ENCODE assay signal across 8 cellular contexts in genomic region chr9:69122086-69122390, GRCh38. TPM values are rescaled to one million over a fixed set of nuclear protein-coding genes. Genes with fewer than 3 reads are reported as not detected.
A peak's percentile ranks its signal among the peaks of the same experiment; 100 is the strongest.
DNase-seq lines count a peak whose midpoint lies in the region; ATAC-seq, FAIRE-seq and TF ChIP-seq lines count a peak whose summit lies in the region.

No MANE protein-coding gene starts in this region.

- H3K79me2 ChIP-seq in PC-3 (ENCODE audit: low read length): peaks cover 16% of the 10 kb centered on the region

- BruUV-seq in PC-3 (replicated peaks; lab: Mats Ljungman, UMichigan): TSS peak; percentile 79

- H3K27me3 ChIP-seq in BJ (ENCODE audit: control insufficient read depth, insufficient read depth, low read length) (no peaks in the 10 kb centered on the region), PC-3 (ENCODE audit: low read length) (no peaks in the 10 kb centered on the region), neuron (ENCODE audit: insufficient read depth, low read length) (no peaks in the 10 kb centered on the region)

- no peak overlapping the region for H3K27ac Mint-ChIP-seq in activated naive CD4-positive, alpha-beta T cell treated with anti-CD3 and anti-CD28 coated beads, Interleukin-2, amount 50 U/mL, for 24 hours

- peak overlapping the region; percentile 93 for H3K4me3 Mint-ChIP-seq in activated naive CD4-positive, alpha-beta T cell treated with anti-CD3 and anti-CD28 coated beads, Interleukin-2, amount 50 U/mL, for 24 hours

- no peaks in the 10 kb centered on the region for H3K27me3 Mint-ChIP-seq in activated naive CD4-positive, alpha-beta T cell treated with anti-CD3 and anti-CD28 coated beads, Interleukin-2, amount 50 U/mL, for 24 hours

- ATAC-seq in HG03378 (IDR thresholded peaks at IDR 0.05; ENCODE audit: unreplicated experiment) (peak; percentile 62), PC-3 (peak; percentile 38)

- H3K9me2 ChIP-seq in PC-3 (replicated peaks; ENCODE audit: low read length): no peaks in the 10 kb centered on the region

- H3K4me3 ChIP-seq in BJ (ENCODE audit: low read depth, low read length): peak overlapping the region; percentile 48
- peak overlapping the region; percentile 79 for H3K4me3 ChIP-seq in PC-3 (ENCODE audit: low read length)
- H3K4me3 ChIP-seq in neuron (ENCODE audit: low read length): peak overlapping the region; percentile 65

- H4K20me1 ChIP-seq in PC-3 (ENCODE audit: low read length): no peaks in the 10 kb centered on the region

- H3K9me3 ChIP-seq in PC-3 (ENCODE audit: low read length) (no peaks in the 10 kb centered on the region), neuron (ENCODE audit: low read length) (no peaks in the 10 kb centered on the region)

- no peaks in the 10 kb centered on the region for H3K36me3 Mint-ChIP-seq in activated naive CD4-positive, alpha-beta T cell treated with anti-CD3 and anti-CD28 coated beads, Interleukin-2, amount 50 U/mL, for 24 hours

- H2AFZ ChIP-seq in PC-3 (ENCODE audit: low read length): peak overlapping the region; percentile 31; the same call in 1 of the 2 replicates
- peak overlapping the region; percentile 94 for H2AFZ ChIP-seq in neuron (ENCODE audit: low read depth, low read length)

- peaks cover 14% of the 10 kb centered on the region for H3K4me1 ChIP-seq in PC-3 (ENCODE audit: insufficient read depth, low read length)
- H3K4me1 ChIP-seq in neuron (ENCODE audit: insufficient read depth, low read length): peaks cover 14% of the 10 kb centered on the region

- H3K9me3 Mint-ChIP-seq in activated naive CD4-positive, alpha-beta T cell treated with anti-CD3 and anti-CD28 coated beads, Interleukin-2, amount 50 U/mL, for 24 hours: no peaks in the 10 kb centered on the region

- peak overlapping the region; percentile 91 for H3K9ac ChIP-seq in PC-3 (ENCODE audit: low read length)

- peak overlapping the region; percentile 99 for H3K27ac ChIP-seq in PC-3 (ENCODE audit: low read length)

- POLR2A ChIA-PET in BJ (lab: Charles Lee): no interaction called here
- POLR2A ChIA-PET in PC-3 (lab: Charles Lee; ENCODE audit: unreplicated experiment): interaction anchor here (0.5 to 1.3 kb wide), 4 partner anchors 10 to 62 kb away, joined by 3 to 7 read pairs (median 4); no protein-coding TSS in a partner anchor

- H3K36me3 ChIP-seq in BJ (ENCODE audit: control insufficient read depth, insufficient read depth, low read length) (no peaks in the 10 kb centered on the region), PC-3 (ENCODE audit: low read depth, low read length) (no peaks in the 10 kb centered on the region), neuron (ENCODE audit: insufficient read depth, low read length) (no peaks in the 10 kb centered on the region)

- CTCF ChIA-PET in BJ (lab: Yijun Ruan, JAX): interaction anchor here (1.0 to 1.2 kb wide), 2 partner anchors 49 to 71 kb away, joined by 3 read pairs; no protein-coding TSS in a partner anchor
- CTCF ChIA-PET in PC-3 (lab: Charles Lee): interaction anchor here (0.5 to 1.6 kb wide), 3 partner anchors 14 to 71 kb away, joined by 3 to 12 read pairs (median 3); no protein-coding TSS in a partner anchor

- no peak for DNase-seq in BJ (ENCODE audit: low read depth)
- DNase-seq in GM19239 (ENCODE audit: insufficient read length, low spot score): peak; percentile 63
- peak; percentile 48 for DNase-seq in PC-3
- DNase-seq in glomerular visceral epithelial cell (ENCODE audit: extremely low spot score): peak; percentile 77
- DNase-seq in urothelium cell line (ENCODE audit: low spot score): peak; percentile 58

- intact Hi-C loops in PC-3 (cut with micrococcal nuclease): loop anchor here (5.0 kb wide), 3 partner anchors 55 to 70 kb away; no protein-coding TSS in a partner anchor

- peaks cover 7% of the 10 kb centered on the region for H3K4me1 Mint-ChIP-seq in activated naive CD4-positive, alpha-beta T cell treated with anti-CD3 and anti-CD28 coated beads, Interleukin-2, amount 50 U/mL, for 24 hours

- FAIRE-seq in GM19239 (lab: Jason Lieb, UNC): peak; percentile 8
- FAIRE-seq in urothelium cell line (lab: Jason Lieb, UNC): no peak

- no peaks in the 10 kb centered on the region for H3F3A ChIP-seq in PC-3 (ENCODE audit: low read length, unreplicated experiment)

- H3K4me2 ChIP-seq in PC-3 (ENCODE audit: low read length): peak overlapping the region; percentile 85

- TF ChIP-seq CTCF in BJ (IDR thresholded peaks at IDR 0.05; ENCODE audit: insufficient read depth, low read depth, low read length) (no peak), PC-3 (conservative IDR thresholded peaks at IDR 0.05; ENCODE audit: low read depth, low read length) (no peak)

RNA-seq across cellular contexts. Expression of gene TJP2, which starts 52.0 kb away (rescaled TPM):
- 5.5 and 5.6 TPM in 2 replicates for polyA plus RNA-seq in BJ (2011; rRNA removed)
- 5.9 and 6.0 TPM in 2 replicates for polyA minus RNA-seq in BJ (2011; rRNA and poly(A)+ RNA removed)
- total RNA-seq in PC-3 (2014; rRNA removed): 106 and 124 TPM in 2 replicates
